Comparison of ENCODE assay signal across 1 cellular context in genomic region chr15:50531763-50532162, GRCh38.
TF ChIP-seq lines count a peak whose summit lies in the region.

No MANE protein-coding gene starts in this region.

TF ChIP-seq in endothelial cell of umbilical vein, 7 proteins besides CTCF, POLR2A, EP300 and RAD21 (continued from another document):
- no peak for TF ChIP-seq EZH2 (IDR thresholded peaks at IDR 0.05; ENCODE audit: borderline replicate concordance, low read depth, low read length, severe bottlenecking)
- TF ChIP-seq POLR2AphosphoS5 (IDR thresholded peaks at IDR 0.05; ENCODE audit: insufficient read depth, low read depth, low read length) = no peak
- TF ChIP-seq MYC (IDR thresholded peaks at IDR 0.05; ENCODE audit: low read depth, low read length) = no peak
